ENCODE assay signal across 13 cellular contexts in the genomic region with DNA sequence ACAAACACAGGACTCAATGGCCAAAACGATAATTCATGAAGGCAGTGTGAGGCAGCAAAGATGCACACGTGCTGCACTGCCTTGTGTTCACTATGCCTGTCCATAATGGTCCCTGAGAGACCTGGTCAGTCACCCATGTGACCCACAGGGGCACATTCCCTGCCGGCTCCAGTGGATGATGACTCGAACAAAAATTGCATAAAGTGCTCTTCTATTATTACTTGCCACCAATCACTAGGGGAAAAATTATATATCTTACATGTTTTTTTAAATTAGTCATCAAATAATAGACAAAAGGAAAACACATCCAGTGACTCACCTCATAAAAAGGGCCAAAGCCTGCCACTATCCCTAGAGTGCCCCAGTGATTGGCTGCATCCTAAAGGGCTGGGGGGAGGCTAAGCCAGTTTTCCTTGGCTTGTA. TPM values are rescaled to one million over a fixed set of nuclear protein-coding genes. Genes with fewer than 3 reads are reported as not detected.
DNase-seq lines count a peak whose midpoint lies in the region; ATAC-seq and TF ChIP-seq lines count a peak whose summit lies in the region.
"Had no signal": no experiment of that assay in that cellular context is flagged by ENCODE, and none has a peak within 500 bp of the region (broad histone marks: within the 10 kb centered on the region; RNA-seq: fewer than 3 reads in every experiment).

No MANE protein-coding gene starts in this region.

- H3K27me3 Mint-ChIP-seq in brain (no peaks in the 10 kb centered on the region), Caco-2 (ENCODE audit: insufficient read depth, unreplicated experiment) (no peaks in the 10 kb centered on the region)
- no peaks in the 10 kb centered on the region for H3K27me3 Mint-ChIP-seq in activated CD4-positive, alpha-beta T cell treated with anti-CD3 and anti-CD28 coated beads for 36 hours

- H3K4me3 Mint-ChIP-seq in brain (peak overlapping the region in 1 of 5 experiments; percentile 51), Caco-2 (ENCODE audit: unreplicated experiment) (no peak overlapping the region)
- H3K4me3 Mint-ChIP-seq in activated CD4-positive, alpha-beta T cell treated with anti-CD3 and anti-CD28 coated beads for 36 hours: no peak overlapping the region

- H3K36me3 Mint-ChIP-seq in brain (peaks cover 74% of the 10 kb centered on the region), Caco-2 (ENCODE audit: insufficient read depth, unreplicated experiment) (peaks cover 80% of the 10 kb centered on the region)
- peaks cover 55% of the 10 kb centered on the region for H3K36me3 Mint-ChIP-seq in activated CD4-positive, alpha-beta T cell treated with anti-CD3 and anti-CD28 coated beads for 36 hours (ENCODE audit: low read depth)

- POLR2A ChIA-PET in Caco-2 (lab: Charles Lee): no interaction called here
- POLR2A ChIA-PET in activated CD4-positive, alpha-beta T cell treated with anti-CD3 and anti-CD28 coated beads for 36 hours (lab: Charles Lee): no interaction called here

- no peaks in the 10 kb centered on the region for H3K4me1 ChIP-seq in Caco-2
- H3K4me1 ChIP-seq: uterus had no signal

- H3K9me3 ChIP-seq in Caco-2: no peaks in the 10 kb centered on the region
- H3K9me3 ChIP-seq: uterus had no signal

- ATAC-seq in HG02938 (IDR thresholded peaks at IDR 0.05; ENCODE audit: unreplicated experiment): no peak
- no peak for ATAC-seq in activated CD4-positive, alpha-beta T cell treated with anti-CD3 and anti-CD28 coated beads for 36 hours

- intact Hi-C loops in Caco-2 (cut with micrococcal nuclease; ENCODE audit: unreplicated experiment): loop anchor here (10.0 kb wide), 1 partner anchor 392 kb away; no protein-coding TSS in a partner anchor
- intact Hi-C loops in activated CD4-positive, alpha-beta T cell treated with anti-CD3 and anti-CD28 coated beads for 36 hours (cut with DNase I, micrococcal nuclease): loop anchor here in 1 of 2 experiments (5.0 kb wide), 1 partner anchor 35 kb away; no protein-coding TSS in a partner anchor

- DNase-seq in AG20443 (ENCODE audit: low spot score) (peak; percentile 85), HT-29 (ENCODE audit: low spot score) (peak; percentile 19), kidney glomerular epithelial cell (lab: John Stamatoyannopoulos, UW) (peak; percentile 92), Caco-2 (no peak), SHP77 (lab: John Stamatoyannopoulos, UW) (no peak)
- DNase-seq in activated CD4-positive, alpha-beta T cell treated with anti-CD3 and anti-CD28 coated beads for 36 hours: no peak
- DNase-seq: activated gamma-delta T cell treated with Interleukin-2 at 50 U/mL for 16 hours; head of caudate nucleus; KG1; stimulated activated CD4-positive, alpha-beta T cell treated with anti-CD3 and anti-CD28 coated beads, Interleukin-2, amount 100 ng/mL, for 48 hours; uterus had no signal

- no peak overlapping the region for H3K4me3 ChIP-seq in Caco-2 (ENCODE audit: low read depth, low read length)
- H3K4me3 ChIP-seq: uterus had no signal

- no peaks in the 10 kb centered on the region for H3K4me1 Mint-ChIP-seq in brain
- H3K4me1 Mint-ChIP-seq in Caco-2 (ENCODE audit: low read depth, unreplicated experiment): no peaks in the 10 kb centered on the region
- H3K4me1 Mint-ChIP-seq in activated CD4-positive, alpha-beta T cell treated with anti-CD3 and anti-CD28 coated beads for 36 hours: peaks cover 17% of the 10 kb centered on the region

- H3K9me3 Mint-ChIP-seq in brain: no peaks in the 10 kb centered on the region
- no peaks in the 10 kb centered on the region for H3K9me3 Mint-ChIP-seq in Caco-2 (ENCODE audit: unreplicated experiment)
- H3K9me3 Mint-ChIP-seq in activated CD4-positive, alpha-beta T cell treated with anti-CD3 and anti-CD28 coated beads for 36 hours (ENCODE audit: low read depth): no peaks in the 10 kb centered on the region

- TF ChIP-seq CTCF in brain (conservative IDR thresholded peaks at IDR 0.05) (no peak), Caco-2 (IDR thresholded peaks at IDR 0.05; ENCODE audit: insufficient read depth in 1 of 2, low read depth in 1 of 2, low read length in 1 of 2, severe bottlenecking in 1 of 2, unreplicated experiment in 1 of 2) (no peak)

- H3K36me3 ChIP-seq in Caco-2 (ENCODE audit: control insufficient read depth, insufficient read depth, low read length): no peaks in the 10 kb centered on the region; the same call in 1 of the 2 replicates
- H3K36me3 ChIP-seq: uterus had no signal

- BruUV-seq in Caco-2 (replicated peaks; lab: Mats Ljungman, UMichigan): no TSS peak

- H3K27ac Mint-ChIP-seq in brain: peak overlapping the region in 4 of 5 experiments; percentile 29 to 89 (median 64)
- H3K27ac Mint-ChIP-seq in Caco-2 (ENCODE audit: unreplicated experiment): no peak overlapping the region
- no peak overlapping the region for H3K27ac Mint-ChIP-seq in activated CD4-positive, alpha-beta T cell treated with anti-CD3 and anti-CD28 coated beads for 36 hours

- no peaks in the 10 kb centered on the region for H3K27me3 ChIP-seq in Caco-2 (replicated peaks; ENCODE audit: control insufficient read depth, insufficient read depth, low read length)
- H3K27me3 ChIP-seq: uterus had no signal

- CTCF ChIA-PET in Caco-2 (lab: Charles Lee): no interaction called here
- CTCF ChIA-PET in activated CD4-positive, alpha-beta T cell treated with anti-CD3 and anti-CD28 coated beads for 36 hours (lab: Charles Lee): no interaction called here

RNA-seq across cellular contexts. Expression of a gene that starts 47.5 kb away (rescaled TPM):
- total RNA-seq in HT-29 (2014; rRNA removed; shearing (Covaris generic)): 23.7 and 23.8 TPM in 2 replicates
- polyA plus RNA-seq in brain (ENCODE audit: insufficient read depth, low read depth, low replicate concordance): 23.7 TPM
- 87.7 and 90.8 TPM in 2 replicates for total RNA-seq in Caco-2 (2022)
- total RNA-seq in activated CD4-positive, alpha-beta T cell treated with anti-CD3 and anti-CD28 coated beads for 36 hours: 10 to 100 TPM; 54.8 to 66.0 TPM

Comparison
In these comparisons a context has a peak if more than half of its experiments do, and no peak if none do; other contexts are left out.
1. DNase-seq: peak in AG20443 (single experiment), HT-29 (single experiment) and kidney glomerular epithelial cell (single experiment); none in Caco-2 (0 of 2), activated CD4-positive, alpha-beta T cell treated with anti-CD3 and anti-CD28 coated beads for 36 hours (single experiment) and SHP77 (0 of 2).
2. H3K27ac Mint-ChIP-seq: peak in brain (4 of 5); none in Caco-2 (single experiment) and activated CD4-positive, alpha-beta T cell treated with anti-CD3 and anti-CD28 coated beads for 36 hours (single experiment).